Comparison of ENCODE assay signal across 8 cellular contexts in genomic region chr15:92809880-92810361, GRCh38.
DNase-seq lines count a peak whose midpoint lies in the region; ATAC-seq, FAIRE-seq and TF ChIP-seq lines count a peak whose summit lies in the region.

No MANE protein-coding gene starts in this region.

- H3K27me3 ChIP-seq in adrenal gland (no peaks in the 10 kb centered on the region), right cardiac atrium (ENCODE audit: control insufficient read depth, insufficient read depth) (no peaks in the 10 kb centered on the region), rectal smooth muscle tissue (ENCODE audit: control insufficient read depth, insufficient read depth, low read length) (no peaks in the 10 kb centered on the region)

- 5 to 12% (median 6%) methylated on average over 12 of the region's 12 CpGs for WGBS in adrenal gland, 4 donors
- 4% methylated on average over 12 of the region's 12 CpGs for WGBS in right cardiac atrium

- FAIRE-seq in frontal cortex (lab: Jason Lieb, UNC) = no peak

- no peaks in the 10 kb centered on the region for H3K9me3 ChIP-seq in adrenal gland (replicated peaks in 1 of 3)
- no peaks in the 10 kb centered on the region for H3K9me3 ChIP-seq in right cardiac atrium (ENCODE audit: control insufficient read depth, low read length)

- ATAC-seq in right cardiac atrium (peak; percentile 4 to 14), HG03457 (IDR thresholded peaks at IDR 0.05; ENCODE audit: unreplicated experiment) (no peak)

- intact Hi-C loops in adrenal gland (cut with DNase I) = loop anchor here (5.0 to 10.0 kb wide), 3 partner anchors 72 to 215 kb away; no protein-coding TSS in a partner anchor
- intact Hi-C loops in right cardiac atrium (cut with DNase I) = loop anchor here (2.0 to 10.0 kb wide), 10 partner anchors 72 to 215 kb away; no protein-coding TSS in a partner anchor

- TF ChIP-seq POLR2A in GM10847 (IDR thresholded peaks at IDR 0.05; ENCODE audit: extremely low read depth, insufficient read length) (peak; percentile 58), adrenal gland (IDR thresholded peaks at IDR 0.05) (no peak)

- H3K36me3 ChIP-seq in adrenal gland (replicated peaks in 1 of 2) = no peaks in the 10 kb centered on the region
- no peaks in the 10 kb centered on the region for H3K36me3 ChIP-seq in rectal smooth muscle tissue (ENCODE audit: control insufficient read depth, insufficient read depth, low read length)

- TF ChIP-seq CTCF in 22Rv1 (IDR thresholded peaks at IDR 0.05) (no peak), adrenal gland (IDR thresholded peaks at IDR 0.05) (no peak)

- DNase-seq in NCI-H526 (lab: John Stamatoyannopoulos, UW) (peak; percentile 82 to 93), adrenal gland (peak in 6 of 7 donors; percentile 46 to 80 (median 63)), right cardiac atrium (peak in 1 of 3 donors; percentile 48), frontal cortex (ENCODE audit: low spot score in 2 of 2) (no peak)

- H3K9ac ChIP-seq in rectal smooth muscle tissue (ENCODE audit: low read length) = no peak overlapping the region

- H3K4me3 ChIP-seq in adrenal gland = peak overlapping the region in 3 of 4 donors; percentile 37 to 66 (median 46)
- H3K4me3 ChIP-seq in right cardiac atrium (ENCODE audit: low read length) = peak overlapping the region; percentile 63
- peak overlapping the region; percentile 76 for H3K4me3 ChIP-seq in rectal smooth muscle tissue (ENCODE audit: low read length)

- H3K4me1 ChIP-seq in adrenal gland (replicated peaks in 1 of 2) (peaks cover 8 to 32% of the 10 kb centered on the region in 2 donors), right cardiac atrium (ENCODE audit: control insufficient read depth, insufficient read depth, low read length) (no peaks in the 10 kb centered on the region), rectal smooth muscle tissue (ENCODE audit: control insufficient read depth, insufficient read depth, low read length) (peaks cover 12% of the 10 kb centered on the region)

- H3K27ac ChIP-seq in 22Rv1 (peak overlapping the region; percentile 100), adrenal gland (peak overlapping the region; percentile 87 to 99 (median 93)), right cardiac atrium (ENCODE audit: low read length) (peak overlapping the region; percentile 99), rectal smooth muscle tissue (ENCODE audit: low read depth, low read length) (peak overlapping the region; percentile 99)

Comparison
In these comparisons a context has a peak if more than half of its experiments do, and no peak if none do; other contexts are left out.
1. DNase-seq: peak in NCI-H526 (2 of 2) and adrenal gland (6 of 7); none in frontal cortex (0 of 2).
2. Peak in every context shown above with its lines, with median percentiles within 50 percentile points of each other: H3K27ac ChIP-seq and H3K4me3 ChIP-seq.